In genomic region chr11:45159781-45160365, GRCh38 we compare ENCODE assay signal across 16 cellular contexts.
"Had no signal": no experiment of that assay in that cellular context is flagged by ENCODE, and none has a peak within 500 bp of the region (broad histone marks: within the 10 kb centered on the region; RNA-seq: fewer than 3 reads in every experiment).

No MANE protein-coding gene starts in this region.

- ATAC-seq: activated CD8-positive, alpha-beta memory T cell treated with anti-CD3 and anti-CD28 coated beads, Interleukin-2, amount 10 ng/mL, durations not matched to agents 7 days and 5 days; left colon; natural killer cell; stimulated activated effector memory CD8-positive, alpha-beta T cell treated with anti-CD3 and anti-CD28 coated beads, Interleukin-12 subunit alpha, Interleukin-12 subunit beta, amount 100 ng/mL, for 72 hours had no signal

- H3K9me3 ChIP-seq: heart left ventricle, SK-N-SH, tibial nerve had no signal

- DNase-seq: activated CD4-positive, alpha-beta T cell treated with anti-CD3 and anti-CD28 coated beads, Interleukin-2, amount 50 U/mL, for 48 hours; activated CD8-positive, alpha-beta memory T cell treated with anti-CD3 and anti-CD28 coated beads, Interleukin-2, amount 10 ng/mL, durations not matched to agents 7 days and 5 days; activated T-cell treated with anti-CD3 and anti-CD28 coated beads, Interleukin-2, amount 50 U/mL, for 1 hour; amniotic stem cell; cortex of kidney; effector CD8-positive, alpha-beta T cell; foreskin melanocyte; left colon; natural killer cell; SHP77; SK-N-SH; stimulated activated CD4-positive, alpha-beta T cell treated with anti-CD3 and anti-CD28 coated beads, Interleukin-2, amount 100 ng/mL, for 24 hours had no signal

- H3K4me3 ChIP-seq: heart left ventricle, tibial nerve had no signal

- H3K36me3 ChIP-seq: heart left ventricle, tibial nerve had no signal

- H3K27me3 ChIP-seq: heart left ventricle, tibial nerve had no signal

- H3K27ac ChIP-seq: VCaP had no signal
